ENCODE assay signal across 20 cellular contexts in genomic region chrX:103550415-103551051, GRCh38. TPM values are rescaled to one million over a fixed set of nuclear protein-coding genes. Genes with fewer than 3 reads are reported as not detected.
DNase-seq lines count a peak whose midpoint lies in the region; ATAC-seq, FAIRE-seq and TF ChIP-seq lines count a peak whose summit lies in the region.
"Had no signal": no experiment of that assay in that cellular context is flagged by ENCODE, and none has a peak within 500 bp of the region (broad histone marks: within the 10 kb centered on the region; RNA-seq: fewer than 3 reads in every experiment).

No MANE protein-coding gene starts in this region.

- H3K4me3 ChIP-seq in liver (ENCODE audit: low read depth in 1 of 3, low read length in 3 of 3), result no peak overlapping the region
- no peak overlapping the region for H3K4me3 ChIP-seq in HepG2 (replicated peaks in 1 of 3; ENCODE audit: insufficient read depth in 1 of 3, low read depth in 2 of 3, low read length in 3 of 3)
- no peak overlapping the region for H3K4me3 ChIP-seq in esophagus muscularis mucosa
- H3K4me3 ChIP-seq: BLaER1, GM12878 had no signal

- POLR2A ChIA-PET in HepG2 (lab: Yijun Ruan, JAX), result no interaction called here
- POLR2A ChIA-PET in activated CD8-positive, alpha-beta T cell treated with anti-CD3 and anti-CD28 coated beads, Interleukin-2, amount 10 ng/mL, durations not matched to agents 7 days and 5 days (lab: Charles Lee), result no interaction called here
- POLR2A ChIA-PET in MCF 10A (lab: Yijun Ruan, JAX), result interaction anchor here (0.7 kb wide), 1 partner anchor 135 kb away, joined by 3 read pairs; no protein-coding TSS in a partner anchor

- no peaks in the 10 kb centered on the region for H3K79me2 ChIP-seq in HepG2 (ENCODE audit: insufficient read depth, low read length)

- in situ Hi-C loops in HepG2 (cut with HindIII; ENCODE audit: extremely low pct_ligation_motif_present, low pct_unique_long_range_greater_than_20kb), result no loop called here

- no peak for TF ChIP-seq POLR2A in HepG2 (IDR thresholded peaks at IDR 0.05; ENCODE audit: insufficient read depth in 1 of 2, low read depth in 2 of 2, low read length in 2 of 2)
- no peak for TF ChIP-seq POLR2A in esophagus muscularis mucosa (IDR thresholded peaks at IDR 0.05; ENCODE audit: low read depth)

- FAIRE-seq in HepG2 (lab: Jason Lieb, UNC) (no peak), colon (lab: Jason Lieb, UNC) (peak; percentile 49)
- FAIRE-seq: GM12878, GM19239 had no signal

- no peaks in the 10 kb centered on the region for H3K27me3 Mint-ChIP-seq in memory B cell
- no peaks in the 10 kb centered on the region for H3K27me3 Mint-ChIP-seq in activated CD8-positive, alpha-beta T cell treated with anti-CD3 and anti-CD28 coated beads, Interleukin-2, amount 10 ng/mL, durations not matched to agents 7 days and 5 days (ENCODE audit: low read depth)
- peaks cover 33% of the 10 kb centered on the region for H3K27me3 Mint-ChIP-seq in MCF 10A (ENCODE audit: insufficient read depth, unreplicated experiment)

- ATAC-seq in HepG2, result no peak
- ATAC-seq in memory B cell (ENCODE audit: low read depth), result no peak
- ATAC-seq in activated CD8-positive, alpha-beta T cell treated with anti-CD3 and anti-CD28 coated beads, Interleukin-2, amount 10 ng/mL, durations not matched to agents 7 days and 5 days, result no peak
- ATAC-seq: GM12878 had no signal

- TF ChIP-seq EP300 in HepG2 (IDR thresholded peaks at IDR 0.05; ENCODE audit: low read depth in 2 of 2, low read length in 2 of 2) (no peak), HepG2 (CRISPR knock-in tag; IDR thresholded peaks at IDR 0.05; ENCODE audit: borderline replicate concordance) (no peak), esophagus muscularis mucosa (IDR thresholded peaks at IDR 0.05) (no peak)

- no peak overlapping the region for H3K9ac ChIP-seq in liver (ENCODE audit: low read depth in 1 of 2, low read length in 2 of 2)
- H3K9ac ChIP-seq in HepG2 (ENCODE audit: insufficient read depth, low read depth, low read length), result no peak overlapping the region
- H3K9ac ChIP-seq: BLaER1, KMS-11 had no signal

- 31% methylated on average over 3 of the region's 3 CpGs for WGBS in liver
- WGBS in HepG2 (ENCODE audit: low lambda C conversion rate), result 43% methylated on average over 3 of the region's 3 CpGs
- WGBS in esophagus muscularis mucosa, result 50% methylated on average over 3 of the region's 3 CpGs

- no peak for TF ChIP-seq CTCF in liver (IDR thresholded peaks at IDR 0.05; ENCODE audit: low read depth, low read length, missing input control)
- TF ChIP-seq CTCF in HepG2 (CRISPR knock-in tag; IDR thresholded peaks at IDR 0.05), result no peak
- no peak for TF ChIP-seq CTCF in esophagus muscularis mucosa (IDR thresholded peaks at IDR 0.05)
- no peak for TF ChIP-seq CTCF in MCF 10A (IDR thresholded peaks at IDR 0.05; ENCODE audit: unreplicated experiment)

- H3K9me3 ChIP-seq in liver (ENCODE audit: control insufficient read depth in 4 of 4, low read length in 3 of 4) (peaks cover 0 to 3% (median 0%) of the 10 kb centered on the region in 4 donors), HepG2 (ENCODE audit: low read length) (no peaks in the 10 kb centered on the region), esophagus muscularis mucosa (no peaks in the 10 kb centered on the region)
- H3K9me3 ChIP-seq: BLaER1 had no signal

- peak overlapping the region; percentile 67 to 72 for H3K27ac ChIP-seq in liver (ENCODE audit: low read depth in 1 of 2, low read length in 2 of 2)
- H3K27ac ChIP-seq in HepG2 (ENCODE audit: extremely low read length, insufficient read depth, low read length), result no peak overlapping the region
- no peak overlapping the region for H3K27ac ChIP-seq in esophagus muscularis mucosa (replicated peaks in 1 of 4)
- H3K27ac ChIP-seq: BLaER1, KMS-11 had no signal

- DNase-seq in HepG2 (ENCODE audit: low spot score), result no peak
- DNase-seq in memory B cell (ENCODE audit: low spot score in 2 of 2), result no peak
- DNase-seq in activated CD8-positive, alpha-beta T cell treated with anti-CD3 and anti-CD28 coated beads, Interleukin-2, amount 10 ng/mL, durations not matched to agents 7 days and 5 days, result no peak
- DNase-seq in esophagus muscularis mucosa (ENCODE audit: extremely low spot score), result no peak
- no peak for DNase-seq in MCF 10A (ENCODE audit: unreplicated experiment)
- no peak for DNase-seq in occipital lobe (lab: John Stamatoyannopoulos, UW)
- DNase-seq: 8988T; CD8-positive, alpha-beta memory T cell; DND-41; GDM1; NCI-H1092; NCI-H146; NCI-H2081; NCI-H510A treated with DMSO at 0.1 percent for 48 hours had no signal

- intact Hi-C loops in HepG2 (cut with micrococcal nuclease; ENCODE audit: unreplicated experiment) (no loop called here), esophagus muscularis mucosa (cut with DNase I) (no loop called here), MCF 10A (cut with micrococcal nuclease) (no loop called here)

- no peaks in the 10 kb centered on the region for H4K20me1 ChIP-seq in HepG2 (ENCODE audit: insufficient read depth, low read length)
- H4K20me1 ChIP-seq: BLaER1 had no signal

- H3K4me1 ChIP-seq in liver (ENCODE audit: control insufficient read depth in 4 of 4, insufficient read depth in 4 of 4, low read length in 3 of 4), result peaks cover 4 to 14% (median 11%) of the 10 kb centered on the region in 4 donors
- H3K4me1 ChIP-seq in HepG2 (ENCODE audit: insufficient read depth, low read length), result peaks cover 14% of the 10 kb centered on the region
- H3K4me1 ChIP-seq in esophagus muscularis mucosa, result no peaks in the 10 kb centered on the region
- H3K4me1 ChIP-seq: BLaER1 had no signal

- BruUV-seq in HepG2 (replicated peaks; lab: Mats Ljungman, UMichigan) (no TSS peak), MCF 10A (replicated peaks; lab: Mats Ljungman, UMichigan) (no TSS peak)

- H3K4me2 ChIP-seq in HepG2 (ENCODE audit: low read depth, low read length), result no peak overlapping the region
- H3K4me2 ChIP-seq: BLaER1, KMS-11 had no signal

- H3K4me1 Mint-ChIP-seq in memory B cell, result peaks cover 3% of the 10 kb centered on the region
- peaks cover 3% of the 10 kb centered on the region for H3K4me1 Mint-ChIP-seq in activated CD8-positive, alpha-beta T cell treated with anti-CD3 and anti-CD28 coated beads, Interleukin-2, amount 10 ng/mL, durations not matched to agents 7 days and 5 days (ENCODE audit: low read depth)
- H3K4me1 Mint-ChIP-seq in MCF 10A (ENCODE audit: insufficient read depth, unreplicated experiment), result no peaks in the 10 kb centered on the region

- H3K36me3 Mint-ChIP-seq in memory B cell, result no peaks in the 10 kb centered on the region
- no peaks in the 10 kb centered on the region for H3K36me3 Mint-ChIP-seq in activated CD8-positive, alpha-beta T cell treated with anti-CD3 and anti-CD28 coated beads, Interleukin-2, amount 10 ng/mL, durations not matched to agents 7 days and 5 days (ENCODE audit: low read depth)
- no peaks in the 10 kb centered on the region for H3K36me3 Mint-ChIP-seq in MCF 10A (ENCODE audit: insufficient read depth, unreplicated experiment)

- no peak for TF ChIP-seq RAD21 in liver (IDR thresholded peaks at IDR 0.05)
- no peak for TF ChIP-seq RAD21 in HepG2 (CRISPR knock-in tag; IDR thresholded peaks at IDR 0.05)

- CTCF ChIA-PET in HepG2 (lab: Yijun Ruan, JAX; ENCODE audit: low intra/inter-chr PET ratio, low total read pairs), result no interaction called here
- CTCF ChIA-PET in activated CD8-positive, alpha-beta T cell treated with anti-CD3 and anti-CD28 coated beads, Interleukin-2, amount 10 ng/mL, durations not matched to agents 7 days and 5 days (lab: Charles Lee), result no interaction called here
- CTCF ChIA-PET in MCF 10A (lab: Yijun Ruan, JAX), result interaction anchor here (0.6 to 0.9 kb wide), 3 partner anchors 61 to 155 kb away, joined by 3 to 4 read pairs (median 3); no protein-coding TSS in a partner anchor

- H3K27me3 ChIP-seq in liver (ENCODE audit: control insufficient read depth in 4 of 4, insufficient read depth in 4 of 4, low read length in 3 of 4), result no peaks in the 10 kb centered on the region
- no peaks in the 10 kb centered on the region for H3K27me3 ChIP-seq in HepG2 (ENCODE audit: control insufficient read depth in 1 of 2, insufficient read depth in 2 of 2, low read length in 2 of 2)
- H3K27me3 ChIP-seq in esophagus muscularis mucosa, result peaks cover 0 to 4% (median 0%) of the 10 kb centered on the region in 4 donors
- H3K27me3 ChIP-seq: BLaER1 had no signal

- H3K36me3 ChIP-seq in liver (ENCODE audit: control insufficient read depth in 4 of 4, insufficient read depth in 3 of 4, low read depth in 1 of 4, low read length in 3 of 4) (no peaks in the 10 kb centered on the region), HepG2 (replicated peaks in 1 of 2; ENCODE audit: control insufficient read depth in 1 of 2, insufficient read depth in 2 of 2, low read length in 2 of 2) (no peaks in the 10 kb centered on the region), esophagus muscularis mucosa (no peaks in the 10 kb centered on the region)
- H3K36me3 ChIP-seq: BLaER1 had no signal

- peak overlapping the region; percentile 24 for H3K27ac Mint-ChIP-seq in memory B cell
- H3K27ac Mint-ChIP-seq in activated CD8-positive, alpha-beta T cell treated with anti-CD3 and anti-CD28 coated beads, Interleukin-2, amount 10 ng/mL, durations not matched to agents 7 days and 5 days, result no peak overlapping the region
- no peak overlapping the region for H3K27ac Mint-ChIP-seq in MCF 10A (ENCODE audit: low read depth, unreplicated experiment)
- H3K27ac Mint-ChIP-seq: CD8-positive, alpha-beta memory T cell had no signal

- no peak overlapping the region for H2AFZ ChIP-seq in HepG2 (ENCODE audit: low read length)

- H3K9me3 Mint-ChIP-seq in memory B cell (no peaks in the 10 kb centered on the region), MCF 10A (ENCODE audit: unreplicated experiment) (no peaks in the 10 kb centered on the region)
- H3K9me3 Mint-ChIP-seq in activated CD8-positive, alpha-beta T cell treated with anti-CD3 and anti-CD28 coated beads, Interleukin-2, amount 10 ng/mL, durations not matched to agents 7 days and 5 days (ENCODE audit: insufficient read depth), result no peaks in the 10 kb centered on the region
- H3K9me3 Mint-ChIP-seq: CD8-positive, alpha-beta memory T cell had no signal

- no peak overlapping the region for H3K4me3 Mint-ChIP-seq in memory B cell
- no peak overlapping the region for H3K4me3 Mint-ChIP-seq in activated CD8-positive, alpha-beta T cell treated with anti-CD3 and anti-CD28 coated beads, Interleukin-2, amount 10 ng/mL, durations not matched to agents 7 days and 5 days
- H3K4me3 Mint-ChIP-seq in MCF 10A (ENCODE audit: unreplicated experiment), result no peak overlapping the region
- H3K4me3 Mint-ChIP-seq: CD8-positive, alpha-beta memory T cell had no signal

RNA-seq across cellular contexts. Expression of gene RAB40A, which starts 31.2 kb away (rescaled TPM):
- total RNA-seq in liver (under 1 TPM; 0.09 to 0.33 TPM), HepG2 (2016; rRNA removed; fragmentation: Illumina TruSeq; extraction: Trizol) (not detected in 2 replicates), esophagus muscularis mucosa (10 to 100 TPM in 1 of 4 donors, 1 to 10 TPM in 3; 4.5 to 13.2 (median 9.5) TPM), MCF 10A (2022) (0.17 TPM in 1 of 2 replicates, not detected in the other), occipital lobe (0.94 TPM)
- polyA plus RNA-seq in liver (under 1 TPM; 0.03 to 0.06 TPM), HepG2 (2011; rRNA removed) (0.08 and 0.11 TPM in 2 replicates)
- not detected in 2 replicates for total RNA-seq in HepG2 (2016; cell fraction: cytosol; rRNA removed; fragmentation: Illumina TruSeq; extraction: Trizol; ENCODE audit: low read depth)
- total RNA-seq in HepG2 (2016; cell fraction: insoluble cytoplasmic fraction; rRNA removed; fragmentation: Illumina TruSeq; extraction: Trizol), result not detected in 2 replicates
- total RNA-seq in HepG2 (2016; cell fraction: membrane; rRNA removed; fragmentation: Illumina TruSeq; extraction: Trizol), result not detected in 2 replicates
- not detected in 2 replicates for total RNA-seq in HepG2 (2016; cell fraction: nucleus; rRNA removed; fragmentation: Illumina TruSeq; extraction: Trizol)
- 0.04 and 0.05 TPM in 2 replicates for polyA plus RNA-seq in HepG2 (2011; cell fraction: cytosol; rRNA removed)
- 0.40 and 0.80 TPM in 2 replicates for polyA plus RNA-seq in HepG2 (2011; cell fraction: nucleus; rRNA removed)
- 0.07 and 0.17 TPM in 2 replicates for polyA plus RNA-seq in HepG2 (2012)
- polyA plus RNA-seq in HepG2 (2016; cell fraction: cytosol; fragmentation: Illumina TruSeq; extraction: Trizol; ENCODE audit: low read depth), result not detected in 2 replicates
- polyA plus RNA-seq in HepG2 (2016; cell fraction: insoluble cytoplasmic fraction; fragmentation: Illumina TruSeq; extraction: Trizol; ENCODE audit: low read depth), result not detected in 2 replicates
- not detected in 2 replicates for polyA plus RNA-seq in HepG2 (2016; cell fraction: membrane; fragmentation: Illumina TruSeq; extraction: Trizol; ENCODE audit: low read depth)
- polyA plus RNA-seq in HepG2 (2016; cell fraction: nucleus; fragmentation: Illumina TruSeq; extraction: Trizol; ENCODE audit: insufficient read depth, low read depth), result not detected in 2 replicates
- 0.05 and 0.18 TPM in 2 replicates for polyA minus RNA-seq in HepG2 (2011; rRNA and poly(A)+ RNA removed; ENCODE audit: low replicate concordance)
- polyA minus RNA-seq in HepG2 (2011; cell fraction: cytosol; rRNA and poly(A)+ RNA removed), result not detected in 2 replicates
- 0.50 and 0.77 TPM in 2 replicates for polyA minus RNA-seq in HepG2 (2011; cell fraction: nucleus; rRNA and poly(A)+ RNA removed)
- not detected for total RNA-seq in activated CD8-positive, alpha-beta T cell treated with anti-CD3 and anti-CD28 coated beads, Interleukin-2, amount 10 ng/mL, durations not matched to agents 7 days and 5 days
- polyA plus RNA-seq: CD8-positive, alpha-beta memory T cell had no signal

RNA-seq across cellular contexts. Expression of gene TCEAL4, which starts 34.8 kb away (rescaled TPM):
- total RNA-seq in liver (10 to 100 TPM in 1 of 2 donors, 1 to 10 TPM in 1; 6.3 to 23.7 TPM), HepG2 (2016; rRNA removed; fragmentation: Illumina TruSeq; extraction: Trizol) (31.0 and 36.1 TPM in 2 replicates), esophagus muscularis mucosa (100 to 1,000 TPM; 343 to 818 (median 418) TPM), MCF 10A (2022) (63.7 and 64.4 TPM in 2 replicates), occipital lobe (44.9 TPM)
- polyA plus RNA-seq in liver (10 to 100 TPM; 49.8 to 50.5 TPM), HepG2 (2011; rRNA removed) (12.6 and 13.3 TPM in 2 replicates)
- 13.0 and 14.9 TPM in 2 replicates for total RNA-seq in HepG2 (2016; cell fraction: cytosol; rRNA removed; fragmentation: Illumina TruSeq; extraction: Trizol; ENCODE audit: low read depth)
- total RNA-seq in HepG2 (2016; cell fraction: insoluble cytoplasmic fraction; rRNA removed; fragmentation: Illumina TruSeq; extraction: Trizol), result 31.3 and 40.7 TPM in 2 replicates
- 13.2 and 13.9 TPM in 2 replicates for total RNA-seq in HepG2 (2016; cell fraction: membrane; rRNA removed; fragmentation: Illumina TruSeq; extraction: Trizol)
- 14.6 TPM in 2 replicates for total RNA-seq in HepG2 (2016; cell fraction: nucleus; rRNA removed; fragmentation: Illumina TruSeq; extraction: Trizol)
- polyA plus RNA-seq in HepG2 (2011; cell fraction: cytosol; rRNA removed), result 6.5 and 10.6 TPM in 2 replicates
- polyA plus RNA-seq in HepG2 (2011; cell fraction: nucleus; rRNA removed), result 8.1 and 10.6 TPM in 2 replicates
- polyA plus RNA-seq in HepG2 (2012), result 36.2 and 51.2 TPM in 2 replicates
- 10.2 and 12.2 TPM in 2 replicates for polyA plus RNA-seq in HepG2 (2016; cell fraction: cytosol; fragmentation: Illumina TruSeq; extraction: Trizol; ENCODE audit: low read depth)
- polyA plus RNA-seq in HepG2 (2016; cell fraction: insoluble cytoplasmic fraction; fragmentation: Illumina TruSeq; extraction: Trizol; ENCODE audit: low read depth), result 66.3 and 74.1 TPM in 2 replicates
- 12.4 and 16.1 TPM in 2 replicates for polyA plus RNA-seq in HepG2 (2016; cell fraction: membrane; fragmentation: Illumina TruSeq; extraction: Trizol; ENCODE audit: low read depth)
- polyA plus RNA-seq in HepG2 (2016; cell fraction: nucleus; fragmentation: Illumina TruSeq; extraction: Trizol; ENCODE audit: insufficient read depth, low read depth), result 43.6 and 49.8 TPM in 2 replicates
- polyA minus RNA-seq in HepG2 (2011; rRNA and poly(A)+ RNA removed; ENCODE audit: low replicate concordance), result 3.5 and 13.0 TPM in 2 replicates
- polyA minus RNA-seq in HepG2 (2011; cell fraction: cytosol; rRNA and poly(A)+ RNA removed), result 5.4 and 6.7 TPM in 2 replicates
- 7.1 and 8.2 TPM in 2 replicates for polyA minus RNA-seq in HepG2 (2011; cell fraction: nucleus; rRNA and poly(A)+ RNA removed)
- total RNA-seq in activated CD8-positive, alpha-beta T cell treated with anti-CD3 and anti-CD28 coated beads, Interleukin-2, amount 10 ng/mL, durations not matched to agents 7 days and 5 days, result 1 to 10 TPM; 4.0 TPM

RNA-seq across cellular contexts. Expression of gene TCEAL3, which starts 57.2 kb away (rescaled TPM):
- total RNA-seq in liver, result 1 to 10 TPM; 1.4 to 2.4 TPM
- polyA plus RNA-seq in liver, result 1 to 10 TPM; 2.4 to 4.4 TPM
- total RNA-seq in HepG2 (2016; rRNA removed; fragmentation: Illumina TruSeq; extraction: Trizol), result 0.09 TPM in 1 of 2 replicates, not detected in the other
- not detected in 2 replicates for total RNA-seq in HepG2 (2016; cell fraction: cytosol; rRNA removed; fragmentation: Illumina TruSeq; extraction: Trizol; ENCODE audit: low read depth)
- 0.22 TPM in 1 of 2 replicates, not detected in the other for total RNA-seq in HepG2 (2016; cell fraction: insoluble cytoplasmic fraction; rRNA removed; fragmentation: Illumina TruSeq; extraction: Trizol)
- total RNA-seq in HepG2 (2016; cell fraction: membrane; rRNA removed; fragmentation: Illumina TruSeq; extraction: Trizol), result not detected in 2 replicates
- 0.53 TPM in 1 of 2 replicates, not detected in the other for total RNA-seq in HepG2 (2016; cell fraction: nucleus; rRNA removed; fragmentation: Illumina TruSeq; extraction: Trizol)
- 0.08 and 0.12 TPM in 2 replicates for polyA plus RNA-seq in HepG2 (2011; rRNA removed)
- polyA plus RNA-seq in HepG2 (2011; cell fraction: cytosol; rRNA removed), result not detected in 2 replicates
- polyA plus RNA-seq in HepG2 (2011; cell fraction: nucleus; rRNA removed), result 0.40 TPM in 1 of 2 replicates, not detected in the other
- polyA plus RNA-seq in HepG2 (2012), result 0.21 and 0.27 TPM in 2 replicates
- polyA plus RNA-seq in HepG2 (2016; cell fraction: cytosol; fragmentation: Illumina TruSeq; extraction: Trizol; ENCODE audit: low read depth), result not detected in 2 replicates
- not detected in 2 replicates for polyA plus RNA-seq in HepG2 (2016; cell fraction: insoluble cytoplasmic fraction; fragmentation: Illumina TruSeq; extraction: Trizol; ENCODE audit: low read depth)
- polyA plus RNA-seq in HepG2 (2016; cell fraction: membrane; fragmentation: Illumina TruSeq; extraction: Trizol; ENCODE audit: low read depth), result not detected in 2 replicates
- polyA plus RNA-seq in HepG2 (2016; cell fraction: nucleus; fragmentation: Illumina TruSeq; extraction: Trizol; ENCODE audit: insufficient read depth, low read depth), result 0.46 and 0.73 TPM in 2 replicates
- not detected in 2 replicates for polyA minus RNA-seq in HepG2 (2011; rRNA and poly(A)+ RNA removed; ENCODE audit: low replicate concordance)
- polyA minus RNA-seq in HepG2 (2011; cell fraction: cytosol; rRNA and poly(A)+ RNA removed), result not detected in 2 replicates
- 0.37 TPM in 1 of 2 replicates, not detected in the other for polyA minus RNA-seq in HepG2 (2011; cell fraction: nucleus; rRNA and poly(A)+ RNA removed)
- total RNA-seq in activated CD8-positive, alpha-beta T cell treated with anti-CD3 and anti-CD28 coated beads, Interleukin-2, amount 10 ng/mL, durations not matched to agents 7 days and 5 days, result 1 to 10 TPM; 2.4 to 2.7 TPM
- 100 to 1,000 TPM; 108 to 218 (median 150) TPM for total RNA-seq in esophagus muscularis mucosa
- 15.1 and 18.9 TPM in 2 replicates for total RNA-seq in MCF 10A (2022)
- 11.5 TPM for total RNA-seq in occipital lobe

Comparison
In these comparisons a context has a peak if more than half of its experiments do, and no peak if none do; other contexts are left out.
1. H3K27ac ChIP-seq: peak in liver (2 of 2); none in HepG2 (single experiment) and esophagus muscularis mucosa (0 of 4).